Comparison of ENCODE assay signal across 8 cellular contexts in genomic region chr1:151346769-151347522, GRCh38. TPM values are rescaled to one million over a fixed set of nuclear protein-coding genes. Genes with fewer than 3 reads are reported as not detected.
A peak's percentile ranks its signal among the peaks of the same experiment; 100 is the strongest.
DNase-seq lines count a peak whose midpoint lies in the region; ATAC-seq lines count a peak whose summit lies in the region.

TSS of gene RFX5 (minus strand) at chr1:151347252. CDS start at chr1:151346320, 932 bp downstream.

- H2BK5ac ChIP-seq in mesenchymal stem cell (ENCODE audit: low read depth, low read length, poor library complexity, severe bottlenecking): peak within 1 kb of the TSS; percentile 70

- peak within 1 kb of the TSS; percentile 41 for H2BK15ac ChIP-seq in mesenchymal stem cell (ENCODE audit: low read depth, poor library complexity, severe bottlenecking)

- H3K9me3 ChIP-seq in NT2/D1 (ENCODE audit: insufficient read depth, low read length) (peaks cover 12% of the 10 kb centered on the region), endocrine pancreas (ENCODE audit: control insufficient read depth, low read length) (no peaks in the 10 kb centered on the region), mesenchymal stem cell (ENCODE audit: control insufficient read depth, low read length) (no peaks in the 10 kb centered on the region)

- no peak within 1 kb of the TSS for H2BK120ac ChIP-seq in mesenchymal stem cell (ENCODE audit: low read depth, low read length)

- H3K4me3 Mint-ChIP-seq in activated CD8-positive, alpha-beta memory T cell treated with anti-CD3 and anti-CD28 coated beads, Interleukin-2, amount 10 ng/mL, durations not matched to agents 7 days and 5 days: peak within 1 kb of the TSS; percentile 95

- peak within 1 kb of the TSS; percentile 58 to 77 for H3K4ac ChIP-seq in mesenchymal stem cell (ENCODE audit: low read depth in 1 of 2, low read length in 2 of 2)

- H2AFZ ChIP-seq in mesenchymal stem cell (ENCODE audit: low read depth, low read length): peak within 1 kb of the TSS; percentile 39

- peaks cover 41% of the 10 kb centered on the region for H3K36me3 Mint-ChIP-seq in activated CD8-positive, alpha-beta memory T cell treated with anti-CD3 and anti-CD28 coated beads, Interleukin-2, amount 10 ng/mL, durations not matched to agents 7 days and 5 days

- H2BK12ac ChIP-seq in mesenchymal stem cell (ENCODE audit: low read length in 2 of 2): peak within 1 kb of the TSS; percentile 8 to 72

- H4K91ac ChIP-seq in mesenchymal stem cell (ENCODE audit: low read length): no peak within 1 kb of the TSS

- H4K8ac ChIP-seq in mesenchymal stem cell (ENCODE audit: low read length): peak within 1 kb of the TSS; percentile 66

- H3K4me1 ChIP-seq in NT2/D1 (ENCODE audit: insufficient read depth, insufficient read length) (peaks cover 12% of the 10 kb centered on the region), endocrine pancreas (ENCODE audit: control insufficient read depth, insufficient read depth, low read length) (no peaks in the 10 kb centered on the region), mesenchymal stem cell (ENCODE audit: control insufficient read depth, insufficient read depth, low read depth, low read length) (peaks cover 9% of the 10 kb centered on the region)

- H3K14ac ChIP-seq in mesenchymal stem cell (ENCODE audit: low read length in 2 of 2): no peak within 1 kb of the TSS

- H3K27ac Mint-ChIP-seq in activated CD8-positive, alpha-beta memory T cell treated with anti-CD3 and anti-CD28 coated beads, Interleukin-2, amount 10 ng/mL, durations not matched to agents 7 days and 5 days: peak within 1 kb of the TSS; percentile 92

- H3K27ac ChIP-seq in mesenchymal stem cell (ENCODE audit: low read length, poor library complexity, severe bottlenecking): peak within 1 kb of the TSS; percentile 87

- peaks cover 42% of the 10 kb centered on the region for H3K4me1 Mint-ChIP-seq in activated CD8-positive, alpha-beta memory T cell treated with anti-CD3 and anti-CD28 coated beads, Interleukin-2, amount 10 ng/mL, durations not matched to agents 7 days and 5 days

- H3K4me2 ChIP-seq in mesenchymal stem cell (ENCODE audit: low read length, poor library complexity, severe bottlenecking): peak within 1 kb of the TSS; percentile 74

- peaks cover 3% of the 10 kb centered on the region for H3K9me3 Mint-ChIP-seq in activated CD8-positive, alpha-beta memory T cell treated with anti-CD3 and anti-CD28 coated beads, Interleukin-2, amount 10 ng/mL, durations not matched to agents 7 days and 5 days (ENCODE audit: low read depth)

- 1% methylated on average over 21 of the region's 38 CpGs for WGBS in mesenchymal stem cell

- H3K27me3 ChIP-seq in NT2/D1 (ENCODE audit: insufficient read depth, insufficient read length): no peaks in the 10 kb centered on the region
- H3K27me3 ChIP-seq in endocrine pancreas (ENCODE audit: control insufficient read depth, insufficient read depth, low read length): no peaks in the 10 kb centered on the region
- H3K27me3 ChIP-seq in mesenchymal stem cell (ENCODE audit: control insufficient read depth in 1 of 2, insufficient read depth in 1 of 2, low read length in 2 of 2): no peaks in the 10 kb centered on the region

- H3K79me1 ChIP-seq in mesenchymal stem cell (replicated peaks; ENCODE audit: low read length, poor library complexity, severe bottlenecking): peaks cover 19% of the 10 kb centered on the region

- H3K36me3 ChIP-seq in NT2/D1 (ENCODE audit: insufficient read depth, insufficient read length, low read length) (peaks cover 39% of the 10 kb centered on the region), endocrine pancreas (ENCODE audit: control insufficient read depth, insufficient read depth, low read length) (peaks cover 2% of the 10 kb centered on the region), mesenchymal stem cell (ENCODE audit: control insufficient read depth in 1 of 2, insufficient read depth in 2 of 2, low read depth in 1 of 2, low read length in 2 of 2) (peaks cover 30 to 38% of the 10 kb centered on the region in 2 experiments)

- peak within 1 kb of the TSS; percentile 89 for H2AK5ac ChIP-seq in mesenchymal stem cell (ENCODE audit: low read length, severe bottlenecking)

- no peak within 1 kb of the TSS for H3K23ac ChIP-seq in mesenchymal stem cell (ENCODE audit: low read length in 2 of 2)

- peak; percentile 93 for DNase-seq in COR-L47 (lab: John Stamatoyannopoulos, UW)
- DNase-seq in HUDEP-2 (lab: John Stamatoyannopoulos, UW; ENCODE audit: unreplicated experiment in 76 of 76): peak in 75 of 76 experiments; percentile 56 to 97 (median 92)
- peak; percentile 100 for DNase-seq in NT2/D1 (ENCODE audit: low read depth, low spot score)
- peak; percentile 98 for DNase-seq in activated CD8-positive, alpha-beta memory T cell treated with anti-CD3 and anti-CD28 coated beads, Interleukin-2, amount 10 ng/mL, durations not matched to agents 7 days and 5 days
- DNase-seq in mesenchymal stem cell: peak; percentile 99
- DNase-seq in stimulated activated CD8-positive, alpha-beta memory T cell treated with anti-CD3 and anti-CD28 coated beads, Interleukin-12 subunit alpha, Interleukin-12 subunit beta, amount 100 ng/mL, for 4 hours (ENCODE audit: low read depth): peak; percentile 82

- CTCF ChIA-PET in activated CD8-positive, alpha-beta memory T cell treated with anti-CD3 and anti-CD28 coated beads, Interleukin-2, amount 10 ng/mL, durations not matched to agents 7 days and 5 days (lab: Charles Lee): interaction anchor here (0.8 to 1.4 kb wide), 3 partner anchors 28 to 490 kb away, joined by 3 read pairs; no protein-coding TSS in a partner anchor

- peak; percentile 92 for ATAC-seq in GM21381 (IDR thresholded peaks at IDR 0.05; ENCODE audit: unreplicated experiment)
- ATAC-seq in activated CD8-positive, alpha-beta memory T cell treated with anti-CD3 and anti-CD28 coated beads, Interleukin-2, amount 10 ng/mL, durations not matched to agents 7 days and 5 days: peak; percentile 97

- peak within 1 kb of the TSS; percentile 94 for H3K9ac ChIP-seq in NT2/D1 (ENCODE audit: insufficient read length, low read depth)
- peak within 1 kb of the TSS; percentile 83 for H3K9ac ChIP-seq in endocrine pancreas (ENCODE audit: control insufficient read depth, insufficient read depth, low read length)
- peak within 1 kb of the TSS; percentile 95 for H3K9ac ChIP-seq in mesenchymal stem cell (ENCODE audit: low read length)

- H3K27me3 Mint-ChIP-seq in activated CD8-positive, alpha-beta memory T cell treated with anti-CD3 and anti-CD28 coated beads, Interleukin-2, amount 10 ng/mL, durations not matched to agents 7 days and 5 days: no peaks in the 10 kb centered on the region

- H3K18ac ChIP-seq in mesenchymal stem cell (ENCODE audit: low read depth in 1 of 2, low read length in 2 of 2): peak within 1 kb of the TSS; percentile 79 to 84

- H3K4me3 ChIP-seq in NT2/D1 (ENCODE audit: insufficient read length, low read depth) (peak within 1 kb of the TSS; percentile 86), endocrine pancreas (ENCODE audit: control insufficient read depth, insufficient read depth, low read length) (peak within 1 kb of the TSS; percentile 73), mesenchymal stem cell (ENCODE audit: insufficient read depth in 1 of 2, low read depth in 1 of 2, low read length in 2 of 2) (peak within 1 kb of the TSS; percentile 67 to 92)

RNA-seq across cellular contexts. Expression of gene RFX5, which starts in this region (rescaled TPM):
- 100 to 1,000 TPM; 109 to 139 TPM for total RNA-seq in activated CD8-positive, alpha-beta memory T cell treated with anti-CD3 and anti-CD28 coated beads, Interleukin-2, amount 10 ng/mL, durations not matched to agents 7 days and 5 days
- polyA plus RNA-seq in mesenchymal stem cell (2013, experiment 1 of 2): 31.1 TPM
- 32.1 TPM for polyA plus RNA-seq in mesenchymal stem cell (2013, experiment 2 of 2)

Comparison
In these comparisons a context has a peak if more than half of its experiments do, and no peak if none do; other contexts are left out.
1. Peak in every context shown above with its lines: DNase-seq, ATAC-seq, H3K4me3 ChIP-seq and H3K27ac ChIP-seq.